2 cellular contexts compared by ENCODE assay signal in the genomic region with DNA sequence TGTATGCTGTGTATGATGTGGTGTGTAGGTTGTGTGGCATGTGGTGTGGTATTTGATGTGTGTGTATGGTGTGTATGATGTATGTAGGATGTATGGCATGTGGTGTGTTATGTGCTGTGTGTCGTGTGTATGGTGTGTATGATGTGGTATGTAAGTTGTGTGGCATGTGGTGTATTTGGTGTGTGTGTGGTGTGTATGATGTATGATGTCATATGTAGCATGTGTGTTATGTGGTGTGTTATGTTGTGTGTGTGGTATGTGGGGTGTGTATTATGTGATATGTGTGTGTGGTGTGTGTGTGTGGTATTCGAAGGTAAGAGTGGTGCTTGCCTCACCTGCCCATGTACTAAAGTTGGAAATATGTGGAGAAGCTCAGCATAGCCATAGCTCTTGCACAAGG.
TF ChIP-seq lines count a peak whose summit lies in the region.
"Not testable (repeated sequence)": the region's sequence is repeated elsewhere in the genome, so short reads cannot be mapped to it uniquely, and the experiment has no call there.

No MANE protein-coding gene starts in this region.

TF ChIP-seq in HEK293, 187 proteins besides CTCF, POLR2A, EP300 and RAD21:
- TF ChIP-seq, protein P1, sequence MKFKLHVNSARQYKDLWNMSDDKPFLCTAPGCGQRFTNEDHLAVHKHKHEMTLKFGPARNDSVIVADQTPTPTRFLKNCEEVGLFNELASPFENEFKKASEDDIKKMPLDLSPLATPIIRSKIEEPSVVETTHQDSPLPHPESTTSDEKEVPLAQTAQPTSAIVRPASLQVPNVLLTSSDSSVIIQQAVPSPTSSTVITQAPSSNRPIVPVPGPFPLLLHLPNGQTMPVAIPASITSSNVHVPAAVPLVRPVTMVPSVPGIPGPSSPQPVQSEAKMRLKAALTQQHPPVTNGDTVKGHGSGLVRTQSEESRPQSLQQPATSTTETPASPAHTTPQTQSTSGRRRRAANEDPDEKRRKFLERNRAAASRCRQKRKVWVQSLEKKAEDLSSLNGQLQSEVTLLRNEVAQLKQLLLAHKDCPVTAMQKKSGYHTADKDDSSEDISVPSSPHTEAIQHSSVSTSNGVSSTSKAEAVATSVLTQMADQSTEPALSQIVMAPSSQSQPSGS (tag by site-specific recombination; IDR thresholded peaks at IDR 0.05; ENCODE audit: low read depth): peak; percentile 74
TF ChIP-seq in HEK293: peak in this region for 1; not testable (repeated sequence) for 186.

TF ChIP-seq in HepG2, 621 proteins besides CTCF, POLR2A, EP300 and RAD21:
- TF ChIP-seq ATF7 (IDR thresholded peaks at IDR 0.05): peak; percentile 76
- TF ChIP-seq ATF7 (CRISPR knock-in tag; IDR thresholded peaks at IDR 0.05): not testable (repeated sequence)
